In genomic region chr10:100303724-100304319, GRCh38 we compare ENCODE assay signal across 8 cellular contexts. TPM values are rescaled to one million over a fixed set of nuclear protein-coding genes. Genes with fewer than 3 reads are reported as not detected.
DNase-seq lines count a peak whose midpoint lies in the region; ATAC-seq and TF ChIP-seq lines count a peak whose summit lies in the region.

No MANE protein-coding gene starts in this region.

- H3K36me3 ChIP-seq in GM23248 (ENCODE audit: low read depth) (no peaks in the 10 kb centered on the region), esophagus squamous epithelium (no peaks in the 10 kb centered on the region)

- H3K79me2 ChIP-seq in GM23248 (ENCODE audit: insufficient read depth) = no peaks in the 10 kb centered on the region

- H3K9me3 ChIP-seq in GM23248 (ENCODE audit: low read depth) = no peaks in the 10 kb centered on the region
- H3K9me3 ChIP-seq in esophagus squamous epithelium = no peaks in the 10 kb centered on the region

- ATAC-seq in HG03095 (IDR thresholded peaks at IDR 0.05; ENCODE audit: unreplicated experiment) = no peak
- no peak for ATAC-seq in HG02884 (IDR thresholded peaks at IDR 0.05; ENCODE audit: unreplicated experiment)

- H3K4me3 ChIP-seq in GM23248 = no peak overlapping the region
- H3K4me3 ChIP-seq in esophagus squamous epithelium = no peak overlapping the region
- H3K4me3 ChIP-seq in retinal pigment epithelial cell (ENCODE audit: low read length) = no peak overlapping the region

- H3K27me3 ChIP-seq in GM23248 (replicated peaks; ENCODE audit: insufficient read depth) (peaks cover 19% of the 10 kb centered on the region; the same call in 1 of the 2 replicates), esophagus squamous epithelium (peaks cover 0 to 55% (median 0%) of the 10 kb centered on the region in 4 donors)

- TF ChIP-seq CTCF in AG09319 (IDR thresholded peaks at IDR 0.05; ENCODE audit: low read depth, low read length) (peak; percentile 71), esophagus squamous epithelium (IDR thresholded peaks at IDR 0.05) (peak in 5 of 6 experiments; percentile 46 to 80 (median 55)), retinal pigment epithelial cell (conservative IDR thresholded peaks at IDR 0.05; ENCODE audit: low read depth, low read length) (peak; percentile 73)

- no peaks in the 10 kb centered on the region; the same call in 1 of the 2 replicates for H3F3A ChIP-seq in GM23248 (ENCODE audit: insufficient read depth)

- DNase-seq in AG09319 (ENCODE audit: extremely low read depth, low read depth) (no peak), GM23248 (peak; percentile 70), OCI-M1 (lab: John Stamatoyannopoulos, UW) (peak; percentile 75), esophagus squamous epithelium (lab: John Stamatoyannopoulos, UW) (no peak), retinal pigment epithelial cell (ENCODE audit: low read depth) (peak; percentile 8), C1 segment of cervical spinal cord (lab: John Stamatoyannopoulos, UW) (no peak)

- no peak overlapping the region for H3K27ac ChIP-seq in GM23248
- no peak overlapping the region for H3K27ac ChIP-seq in esophagus squamous epithelium

- WGBS in GM23248 (ENCODE audit: low coverage in 1 of 2, low lambda C conversion rate in 2 of 2, missing lambda C conversion rate in 2 of 2), 2 experiments = 16 to 17% methylated on average over 7 of the region's 7 CpGs
- 28 to 30% methylated on average over 7 of the region's 7 CpGs for WGBS in esophagus squamous epithelium, 2 donors

- no peak overlapping the region for H2AFZ ChIP-seq in GM23248

- H3K9me2 ChIP-seq in GM23248 (ENCODE audit: insufficient read depth) = no peaks in the 10 kb centered on the region

- H3K9ac ChIP-seq in GM23248 = no peak overlapping the region

- intact Hi-C loops in esophagus squamous epithelium (cut with DNase I) = no loop called here

- H3K4me1 ChIP-seq in GM23248 (ENCODE audit: insufficient read depth) (peaks cover 10% of the 10 kb centered on the region; the same call in 1 of the 2 replicates), esophagus squamous epithelium (peaks cover 0 to 26% (median 3%) of the 10 kb centered on the region in 3 donors)

- no peaks in the 10 kb centered on the region for H4K20me1 ChIP-seq in GM23248 (ENCODE audit: insufficient read depth)

- no peak overlapping the region for H3K4me2 ChIP-seq in GM23248 (ENCODE audit: unreplicated experiment)

- TF ChIP-seq POLR2A in esophagus squamous epithelium (IDR thresholded peaks at IDR 0.05) = no peak

- in situ Hi-C loops in GM23248 (cut with MboI) = no loop called here

RNA-seq across cellular contexts. Expression of gene BLOC1S2, which starts 17.3 kb away (rescaled TPM):
- total RNA-seq in GM23248 (2014; rRNA removed; shearing (Covaris generic)) = 56.7 and 72.6 TPM in 2 replicates
- polyA plus RNA-seq in GM23248 (2016; fragmentation: Nextera tagmentation; extraction: Ambion mirVana) = 90.8 and 97.6 TPM in 2 replicates
- total RNA-seq in esophagus squamous epithelium = 10 to 100 TPM; 38.3 to 73.1 (median 54.5) TPM

RNA-seq across cellular contexts. Expression of gene PKD2L1, which starts 26.2 kb away (rescaled TPM):
- total RNA-seq in GM23248 (2014; rRNA removed; shearing (Covaris generic)) = not detected in 2 replicates
- not detected in 2 replicates for polyA plus RNA-seq in GM23248 (2016; fragmentation: Nextera tagmentation; extraction: Ambion mirVana)
- total RNA-seq in esophagus squamous epithelium = not detected

RNA-seq across cellular contexts. Expression of gene CWF19L1, which starts 36.4 kb away (rescaled TPM):
- total RNA-seq in GM23248 (2014; rRNA removed; shearing (Covaris generic)) = 22.6 and 25.9 TPM in 2 replicates
- 17.4 and 17.5 TPM in 2 replicates for polyA plus RNA-seq in GM23248 (2016; fragmentation: Nextera tagmentation; extraction: Ambion mirVana)
- total RNA-seq in esophagus squamous epithelium = 10 to 100 TPM in 3 of 4 donors, 1 to 10 TPM in 1; 6.7 to 22.1 (median 19.4) TPM

RNA-seq across cellular contexts. Expression of gene SCD, which starts 43.2 kb away (rescaled TPM):
- 19.5 and 24.2 TPM in 2 replicates for total RNA-seq in GM23248 (2014; rRNA removed; shearing (Covaris generic))
- 18.6 and 19.5 TPM in 2 replicates for polyA plus RNA-seq in GM23248 (2016; fragmentation: Nextera tagmentation; extraction: Ambion mirVana)
- total RNA-seq in esophagus squamous epithelium = 100 to 1,000 TPM in 2 of 4 donors, 10 to 100 TPM in 2; 46.7 to 307 (median 101) TPM

Comparison
In these comparisons a context has a peak if more than half of its experiments do, and no peak if none do; other contexts are left out.
1. DNase-seq: peak in GM23248 (single experiment), OCI-M1 (single experiment) and retinal pigment epithelial cell (single experiment); none in AG09319 (single experiment), esophagus squamous epithelium (single experiment) and C1 segment of cervical spinal cord (0 of 14).
2. Peak in every context shown above with its lines, with median percentiles within 50 percentile points of each other: CTCF ChIP-seq.